ENCODE assay signal across 15 cellular contexts in genomic region chr6:157325069-157325805, GRCh38. TPM values are rescaled to one million over a fixed set of nuclear protein-coding genes. Genes with fewer than 3 reads are reported as not detected.
A peak's percentile ranks its signal among the peaks of the same experiment; 100 is the strongest.
DNase-seq lines count a peak whose midpoint lies in the region; FAIRE-seq and TF ChIP-seq lines count a peak whose summit lies in the region.
"Had no signal": no experiment of that assay in that cellular context is flagged by ENCODE, and none has a peak within 500 bp of the region (broad histone marks: within the 10 kb centered on the region; RNA-seq: fewer than 3 reads in every experiment).

No MANE protein-coding gene starts in this region.

- no peak overlapping the region for H3K27ac ChIP-seq in neuronal stem cell (replicated peaks; ENCODE audit: low read length)

- H4K91ac ChIP-seq in neuronal stem cell (ENCODE audit: low read depth, low read length, poor library complexity), result no peak overlapping the region

- no peaks in the 10 kb centered on the region for H3K9me3 ChIP-seq in neuronal stem cell (replicated peaks in 1 of 2; ENCODE audit: control insufficient read depth in 2 of 2, insufficient read depth in 1 of 2, low read depth in 1 of 2, low read length in 2 of 2)
- H3K9me3 ChIP-seq: HAP-1 had no signal

- no peak overlapping the region for H3K4ac ChIP-seq in neuronal stem cell (ENCODE audit: low read length)

- in situ Hi-C loops in SK-MEL-5 (cut with HindIII; ENCODE audit: low pct_unique_long_range_greater_than_20kb, low sequenced_read_pairs), result no loop called here

- H2BK12ac ChIP-seq in neuronal stem cell (ENCODE audit: low read length), result no peak overlapping the region

- H3K23ac ChIP-seq in neuronal stem cell (ENCODE audit: low read depth, low read length, poor library complexity), result no peak overlapping the region

- no peaks in the 10 kb centered on the region for H3K9me3 Mint-ChIP-seq in activated naive CD4-positive, alpha-beta T cell treated with anti-CD3 and anti-CD28 coated beads, Interleukin-2, amount 50 U/mL, for 24 hours
- H3K9me3 Mint-ChIP-seq: IgD-negative memory B cell; stimulated activated naive B cell treated with anti-CD40 and anti-IgM and Interleukin-4, amounts not matched to agents 10 μg/mL and 1 μg/mL and 100 μg/mL, for 72 hours had no signal

- H3K27me3 ChIP-seq in neuronal stem cell (ENCODE audit: control insufficient read depth in 3 of 3, insufficient read depth in 3 of 3, low read depth in 1 of 3, low read length in 3 of 3), result peaks cover 0 to 15% (median 11%) of the 10 kb centered on the region in 3 experiments

- no peak overlapping the region for H2AFZ ChIP-seq in neuronal stem cell (ENCODE audit: low read length)

- H3K9ac ChIP-seq in neuronal stem cell (ENCODE audit: low read depth, low read length, poor library complexity), result peak overlapping the region; percentile 24

- no peak overlapping the region for H4K8ac ChIP-seq in neuronal stem cell (ENCODE audit: low read depth, low read length)

- H3K4me3 ChIP-seq in epithelial cell of esophagus (ENCODE audit: low read length) (no peak overlapping the region), neuronal stem cell (ENCODE audit: low read length in 2 of 2) (no peak overlapping the region)
- H3K4me3 ChIP-seq: HAP-1 had no signal

- no peak overlapping the region for H2BK15ac ChIP-seq in neuronal stem cell (ENCODE audit: low read length)

- no peak for TF ChIP-seq CTCF in epithelial cell of esophagus (IDR thresholded peaks at IDR 0.05; ENCODE audit: insufficient read depth, low read depth, low read length, missing control alignments)

- peaks cover 0 to 4% of the 10 kb centered on the region in 2 donors for H3K4me1 ChIP-seq in neuronal stem cell (ENCODE audit: control insufficient read depth in 2 of 2, insufficient read depth in 1 of 2, low read depth in 1 of 2, low read length in 2 of 2)

- no peak overlapping the region for H2BK5ac ChIP-seq in neuronal stem cell (ENCODE audit: low read length)

- H3K36me3 ChIP-seq in neuronal stem cell (replicated peaks in 1 of 2; ENCODE audit: control insufficient read depth in 2 of 2, insufficient read depth in 2 of 2, low read length in 2 of 2), result peaks cover 2 to 12% of the 10 kb centered on the region in 2 donors
- H3K36me3 ChIP-seq: HAP-1 had no signal

- no peak for TF ChIP-seq POLR2A in H54 (IDR thresholded peaks at IDR 0.05; ENCODE audit: low read depth, low read length)

- no peak overlapping the region for H3K18ac ChIP-seq in neuronal stem cell (ENCODE audit: low read length)

- H3K36me3 Mint-ChIP-seq in activated naive CD4-positive, alpha-beta T cell treated with anti-CD3 and anti-CD28 coated beads, Interleukin-2, amount 50 U/mL, for 24 hours, result no peaks in the 10 kb centered on the region
- H3K36me3 Mint-ChIP-seq: IgD-negative memory B cell; stimulated activated naive B cell treated with anti-CD40 and anti-IgM and Interleukin-4, amounts not matched to agents 10 μg/mL and 1 μg/mL and 100 μg/mL, for 72 hours had no signal

- no peak overlapping the region for H3K27ac Mint-ChIP-seq in activated naive CD4-positive, alpha-beta T cell treated with anti-CD3 and anti-CD28 coated beads, Interleukin-2, amount 50 U/mL, for 24 hours
- H3K27ac Mint-ChIP-seq: stimulated activated naive B cell treated with anti-CD40 and anti-IgM and Interleukin-4, amounts not matched to agents 10 μg/mL and 1 μg/mL and 100 μg/mL, for 72 hours had no signal

- H3K14ac ChIP-seq in neuronal stem cell (ENCODE audit: low read length), result no peak overlapping the region

- H3K4me3 Mint-ChIP-seq in activated naive CD4-positive, alpha-beta T cell treated with anti-CD3 and anti-CD28 coated beads, Interleukin-2, amount 50 U/mL, for 24 hours, result peak overlapping the region; percentile 45
- H3K4me3 Mint-ChIP-seq: stimulated activated naive B cell treated with anti-CD40 and anti-IgM and Interleukin-4, amounts not matched to agents 10 μg/mL and 1 μg/mL and 100 μg/mL, for 72 hours had no signal

- H2BK120ac ChIP-seq in neuronal stem cell (ENCODE audit: low read depth, low read length), result no peak overlapping the region

- FAIRE-seq in H54 (lab: Jason Lieb, UNC), result no peak
- FAIRE-seq: RCC 7860 had no signal

- peaks cover 8% of the 10 kb centered on the region for H3K27me3 Mint-ChIP-seq in activated naive CD4-positive, alpha-beta T cell treated with anti-CD3 and anti-CD28 coated beads, Interleukin-2, amount 50 U/mL, for 24 hours

- no CpG with 5 or more reads among the region's 9 CpGs for WGBS in neuronal stem cell (ENCODE audit: extremely low coverage in 2 of 2, insufficient read length in 2 of 2, insufficient replicate concordance in 1 of 2), 2 donors

- H3K4me1 Mint-ChIP-seq in activated naive CD4-positive, alpha-beta T cell treated with anti-CD3 and anti-CD28 coated beads, Interleukin-2, amount 50 U/mL, for 24 hours, result peaks cover 22% of the 10 kb centered on the region

- no peak for DNase-seq in activated naive CD4-positive, alpha-beta T cell treated with anti-CD3 and anti-CD28 coated beads, Interleukin-2, amount 50 U/mL, for 16 hours
- DNase-seq in SK-MEL-5 (ENCODE audit: low read depth, low spot score), result peak; percentile 22
- peak; percentile 81 for DNase-seq in epithelial cell of esophagus (ENCODE audit: low read depth)
- DNase-seq in neuronal stem cell (ENCODE audit: low spot score), result no peak
- no peak for DNase-seq in H54 (ENCODE audit: insufficient read length, low spot score)
- no peak for DNase-seq in COLO829 (ENCODE audit: low spot score)
- no peak for DNase-seq in D341Med (ENCODE audit: low spot score)
- DNase-seq: NCI-H1417; NCI-H526 treated with DMSO at 0.1 percent for 48 hours; stimulated activated CD4-positive, alpha-beta T cell treated with anti-CD3 and anti-CD28 coated beads, Interleukin-1b, Interleukin-23, amount 100 ng/mL, for 48 hours; stimulated activated naive B cell treated with anti-CD40 and anti-IgM and Interleukin-4, amounts not matched to agents 10 μg/mL and 1 μg/mL and 100 μg/mL, for 72 hours had no signal

- no peak overlapping the region for H3K4me2 ChIP-seq in neuronal stem cell (ENCODE audit: insufficient read depth, low read length, poor library complexity, severe bottlenecking)

- H3K79me1 ChIP-seq in neuronal stem cell (ENCODE audit: low read depth, low read length), result peaks cover 2% of the 10 kb centered on the region

- H2AK5ac ChIP-seq in neuronal stem cell (ENCODE audit: low read depth, low read length), result no peak overlapping the region

RNA-seq across cellular contexts. Expression of gene TMEM242, which starts 1.9 kb away (rescaled TPM):
- total RNA-seq in SK-MEL-5 (2014; rRNA removed; shearing (Covaris generic)), result 6.6 and 10.9 TPM in 2 replicates
- polyA plus RNA-seq in SK-MEL-5 (2015; cell fraction: cytosol; rRNA removed), result 5.1 and 6.0 TPM in 2 replicates
- polyA plus RNA-seq in SK-MEL-5 (2015; cell fraction: nucleus; rRNA removed), result 3.6 and 8.7 TPM in 2 replicates
- polyA plus RNA-seq in neuronal stem cell (2013, experiment 1 of 2), result 6.3 TPM
- 6.7 TPM for polyA plus RNA-seq in neuronal stem cell (2013, experiment 2 of 2)

RNA-seq across cellular contexts. Expression of gene ZDHHC14, which starts 55.8 kb away (rescaled TPM):
- total RNA-seq in SK-MEL-5 (2014; rRNA removed; shearing (Covaris generic)), result 2.9 and 4.7 TPM in 2 replicates
- 5.5 and 7.1 TPM in 2 replicates for polyA plus RNA-seq in SK-MEL-5 (2015; cell fraction: cytosol; rRNA removed)
- 6.6 and 10.7 TPM in 2 replicates for polyA plus RNA-seq in SK-MEL-5 (2015; cell fraction: nucleus; rRNA removed)
- polyA plus RNA-seq in neuronal stem cell (2013, experiment 1 of 2), result 9.4 TPM
- polyA plus RNA-seq in neuronal stem cell (2013, experiment 2 of 2), result 9.2 TPM

Comparison
In these comparisons a context has a peak if more than half of its experiments do, and no peak if none do; other contexts are left out.
1. DNase-seq: peak in SK-MEL-5 (single experiment) and epithelial cell of esophagus (single experiment); none in activated naive CD4-positive, alpha-beta T cell treated with anti-CD3 and anti-CD28 coated beads, Interleukin-2, amount 50 U/mL, for 16 hours (single experiment), neuronal stem cell (single experiment), H54 (single experiment), COLO829 (single experiment) and D341Med (single experiment).